ENCODE assay signal across 1 cellular context in the genomic region with DNA sequence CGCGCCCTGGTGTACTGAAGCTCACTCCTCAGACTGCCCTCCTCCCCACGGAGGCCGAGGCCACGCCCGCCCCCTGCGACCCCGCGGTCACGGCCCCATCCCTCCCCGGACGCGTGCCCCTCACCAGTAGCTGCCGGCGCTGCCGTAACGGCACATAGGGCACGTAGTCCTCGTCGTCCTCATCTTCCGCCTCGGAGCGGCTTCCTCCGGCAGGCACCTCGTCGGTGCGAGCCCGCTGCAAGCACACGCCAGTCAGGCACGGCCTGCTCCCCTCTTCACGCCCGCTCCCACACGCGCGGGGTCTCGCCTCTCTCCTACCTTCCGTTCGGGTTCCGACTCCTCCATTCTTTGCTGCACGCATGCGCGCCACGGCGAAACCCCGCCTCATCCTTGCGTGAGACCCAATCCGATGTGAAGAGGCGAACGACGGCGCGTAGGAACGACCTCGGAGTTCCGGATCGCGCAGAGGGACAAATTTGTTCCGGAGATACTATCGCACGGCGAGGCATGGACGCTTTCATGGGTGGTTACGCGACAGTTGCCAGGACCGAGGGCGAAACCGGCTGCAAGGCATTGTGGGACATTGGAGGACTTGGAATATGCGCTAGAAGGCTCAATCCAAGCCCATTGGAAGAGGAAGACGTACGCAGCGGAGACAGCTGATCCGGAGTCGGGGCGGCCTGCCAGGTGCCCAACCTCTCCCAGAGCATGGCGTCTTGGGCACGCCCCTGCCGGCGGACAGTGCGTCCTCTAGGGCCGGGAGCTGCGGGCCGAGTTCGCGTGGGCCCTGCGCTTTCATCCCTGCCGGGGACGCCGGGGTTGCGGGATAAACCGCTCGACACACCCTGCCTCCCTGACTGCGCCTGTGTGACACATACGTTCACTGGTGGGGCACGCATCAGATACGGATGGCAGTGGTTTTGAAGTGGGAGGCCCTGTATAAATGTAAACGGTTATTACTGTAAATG.
TF ChIP-seq lines count a peak whose summit lies in the region.

DDX41 (minus strand) TSS at position 361 of the 968 bp plus-strand sequence; CDS start at position 345, 16 bp downstream.

TF ChIP-seq in GM12878, 131 proteins besides CTCF, POLR2A, EP300 and RAD21 (continued from another document and continues in another):
- TF ChIP-seq CBX5 (IDR thresholded peaks at IDR 0.05; ENCODE audit: low read depth) (no peak), E2F8 (IDR thresholded peaks at IDR 0.05; ENCODE audit: low read depth, partially characterized antibody) (no peak), MTA3 (IDR thresholded peaks at IDR 0.05; ENCODE audit: borderline replicate concordance, low read length) (no peak), BCL11A (IDR thresholded peaks at IDR 0.05; ENCODE audit: low read depth, low read length) (no peak), NR2F1 (conservative IDR thresholded peaks at IDR 0.05) (peak; percentile 37), BCLAF1 (IDR thresholded peaks at IDR 0.05) (no peak), JUNB (IDR thresholded peaks at IDR 0.05) (no peak), CBFB (IDR thresholded peaks at IDR 0.05; ENCODE audit: low read depth) (peak; percentile 80), IRF3 (IDR thresholded peaks at IDR 0.05) (no peak), ASH2L (IDR thresholded peaks at IDR 0.05; ENCODE audit: borderline replicate concordance, low read depth) (no peak), NRF1 (conservative IDR thresholded peaks at IDR 0.05; ENCODE audit: low read depth, low read length) (peak; percentile 81), RBBP5 (conservative IDR thresholded peaks at IDR 0.05) (no peak), CREM (IDR thresholded peaks at IDR 0.05; ENCODE audit: low read depth) (peak; percentile 94), PML (IDR thresholded peaks at IDR 0.05; ENCODE audit: low read length) (no peak), ATF7 (IDR thresholded peaks at IDR 0.05; ENCODE audit: low read depth) (peak; percentile 76), ZNF622 (IDR thresholded peaks at IDR 0.05) (no peak), BACH1 (IDR thresholded peaks at IDR 0.05; ENCODE audit: borderline replicate concordance) (no peak), ZSCAN29 (IDR thresholded peaks at IDR 0.05) (no peak), IKZF1 (conservative IDR thresholded peaks at IDR 0.05) (peak; percentile 91), BCL3 (IDR thresholded peaks at IDR 0.05; ENCODE audit: borderline replicate concordance, insufficient read depth, low read depth, low read length, poor library complexity, severe bottlenecking) (no peak), TCF3 (IDR thresholded peaks at IDR 0.05; ENCODE audit: borderline replicate concordance, insufficient read depth, low read depth, low read length) (no peak), ZNF207 (IDR thresholded peaks at IDR 0.05; ENCODE audit: borderline replicate concordance) (peak; percentile 92), POLR2AphosphoS2 (IDR thresholded peaks at IDR 0.05; ENCODE audit: low read depth, low read length) (no peak), NBN (IDR thresholded peaks at IDR 0.05) (peak; percentile 98), ELK1 (IDR thresholded peaks at IDR 0.05; ENCODE audit: low read depth, low read length) (peak; percentile 80), FOXK2 (IDR thresholded peaks at IDR 0.05) (no peak), NR2C2 (IDR thresholded peaks at IDR 0.05; ENCODE audit: borderline replicate concordance, control insufficient read depth, insufficient read length, low read depth) (no peak), ZNF384 (IDR thresholded peaks at IDR 0.05; ENCODE audit: borderline replicate concordance, low read depth, low read length) (no peak), NKRF (conservative IDR thresholded peaks at IDR 0.05) (peak; percentile 92), SUZ12 (IDR thresholded peaks at IDR 0.05; ENCODE audit: unreplicated experiment) (no peak), STAT3 (IDR thresholded peaks at IDR 0.05; ENCODE audit: low read depth, low read length) (no peak), RUNX3 (IDR thresholded peaks at IDR 0.05; ENCODE audit: low read length) (no peak), CBX3 (IDR thresholded peaks at IDR 0.05; ENCODE audit: borderline replicate concordance, low read depth) (no peak), CEBPB (IDR thresholded peaks at IDR 0.05; ENCODE audit: borderline replicate concordance in 1 of 2, low read depth in 2 of 2, low read length in 2 of 2) (no peak)
- TF ChIP-seq, protein P1, sequence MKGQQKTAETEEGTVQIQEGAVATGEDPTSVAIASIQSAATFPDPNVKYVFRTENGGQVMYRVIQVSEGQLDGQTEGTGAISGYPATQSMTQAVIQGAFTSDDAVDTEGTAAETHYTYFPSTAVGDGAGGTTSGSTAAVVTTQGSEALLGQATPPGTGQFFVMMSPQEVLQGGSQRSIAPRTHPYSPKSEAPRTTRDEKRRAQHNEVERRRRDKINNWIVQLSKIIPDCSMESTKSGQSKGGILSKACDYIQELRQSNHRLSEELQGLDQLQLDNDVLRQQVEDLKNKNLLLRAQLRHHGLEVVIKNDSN (IDR thresholded peaks at IDR 0.05; ENCODE audit: borderline replicate concordance, extremely low read length, insufficient read depth, low read depth, low read length) = no peak
- TF ChIP-seq, protein P2, sequence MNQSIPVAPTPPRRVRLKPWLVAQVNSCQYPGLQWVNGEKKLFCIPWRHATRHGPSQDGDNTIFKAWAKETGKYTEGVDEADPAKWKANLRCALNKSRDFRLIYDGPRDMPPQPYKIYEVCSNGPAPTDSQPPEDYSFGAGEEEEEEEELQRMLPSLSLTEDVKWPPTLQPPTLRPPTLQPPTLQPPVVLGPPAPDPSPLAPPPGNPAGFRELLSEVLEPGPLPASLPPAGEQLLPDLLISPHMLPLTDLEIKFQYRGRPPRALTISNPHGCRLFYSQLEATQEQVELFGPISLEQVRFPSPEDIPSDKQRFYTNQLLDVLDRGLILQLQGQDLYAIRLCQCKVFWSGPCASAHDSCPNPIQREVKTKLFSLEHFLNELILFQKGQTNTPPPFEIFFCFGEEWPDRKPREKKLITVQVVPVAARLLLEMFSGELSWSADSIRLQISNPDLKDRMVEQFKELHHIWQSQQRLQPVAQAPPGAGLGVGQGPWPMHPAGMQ (IDR thresholded peaks at IDR 0.05; ENCODE audit: borderline replicate concordance) = no peak
- TF ChIP-seq, protein P3, sequence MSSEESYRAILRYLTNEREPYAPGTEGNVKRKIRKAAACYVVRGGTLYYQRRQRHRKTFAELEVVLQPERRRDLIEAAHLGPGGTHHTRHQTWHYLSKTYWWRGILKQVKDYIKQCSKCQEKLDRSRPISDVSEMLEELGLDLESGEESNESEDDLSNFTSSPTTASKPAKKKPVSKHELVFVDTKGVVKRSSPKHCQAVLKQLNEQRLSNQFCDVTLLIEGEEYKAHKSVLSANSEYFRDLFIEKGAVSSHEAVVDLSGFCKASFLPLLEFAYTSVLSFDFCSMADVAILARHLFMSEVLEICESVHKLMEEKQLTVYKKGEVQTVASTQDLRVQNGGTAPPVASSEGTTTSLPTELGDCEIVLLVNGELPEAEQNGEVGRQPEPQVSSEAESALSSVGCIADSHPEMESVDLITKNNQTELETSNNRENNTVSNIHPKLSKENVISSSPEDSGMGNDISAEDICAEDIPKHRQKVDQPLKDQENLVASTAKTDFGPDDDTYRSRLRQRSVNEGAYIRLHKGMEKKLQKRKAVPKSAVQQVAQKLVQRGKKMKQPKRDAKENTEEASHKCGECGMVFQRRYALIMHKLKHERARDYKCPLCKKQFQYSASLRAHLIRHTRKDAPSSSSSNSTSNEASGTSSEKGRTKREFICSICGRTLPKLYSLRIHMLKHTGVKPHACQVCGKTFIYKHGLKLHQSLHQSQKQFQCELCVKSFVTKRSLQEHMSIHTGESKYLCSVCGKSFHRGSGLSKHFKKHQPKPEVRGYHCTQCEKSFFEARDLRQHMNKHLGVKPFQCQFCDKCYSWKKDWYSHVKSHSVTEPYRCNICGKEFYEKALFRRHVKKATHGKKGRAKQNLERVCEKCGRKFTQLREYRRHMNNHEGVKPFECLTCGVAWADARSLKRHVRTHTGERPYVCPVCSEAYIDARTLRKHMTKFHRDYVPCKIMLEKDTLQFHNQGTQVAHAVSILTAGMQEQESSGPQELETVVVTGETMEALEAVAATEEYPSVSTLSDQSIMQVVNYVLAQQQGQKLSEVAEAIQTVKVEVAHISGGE (CRISPR knock-in tag; IDR thresholded peaks at IDR 0.05) = no peak
